16 cellular contexts compared by ENCODE assay signal in the genomic region with DNA sequence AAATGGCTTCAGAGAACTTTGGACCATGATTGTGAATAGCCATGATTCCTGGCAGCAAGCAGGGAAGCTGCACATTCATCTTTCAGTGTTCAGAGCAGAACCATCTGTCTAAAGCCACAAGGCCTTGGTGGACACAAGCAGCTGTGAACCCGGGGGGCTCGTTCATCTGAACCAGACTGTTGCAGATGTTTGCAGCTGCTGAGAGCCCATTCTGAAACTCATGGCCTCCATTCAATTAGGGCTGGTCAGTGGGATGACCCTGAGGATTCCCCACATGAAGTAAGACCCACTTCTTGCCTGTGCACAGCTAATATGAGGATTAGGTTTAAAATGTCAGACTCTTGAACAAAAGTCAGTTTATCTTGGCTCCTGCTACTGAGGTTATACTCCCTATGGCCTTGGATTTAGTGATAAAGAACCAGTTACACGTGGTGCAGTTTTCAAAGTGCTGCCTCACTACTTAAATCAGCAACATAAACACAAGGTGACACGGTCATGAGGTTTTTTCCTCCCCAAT.
DNase-seq lines count a peak whose midpoint lies in the region; ATAC-seq, FAIRE-seq and TF ChIP-seq lines count a peak whose summit lies in the region.
"Had no signal": no experiment of that assay in that cellular context is flagged by ENCODE, and none has a peak within 500 bp of the region (broad histone marks: within the 10 kb centered on the region; RNA-seq: fewer than 3 reads in every experiment).

No MANE protein-coding gene starts in this region.

- no peaks in the 10 kb centered on the region for H3K36me3 ChIP-seq in left lung
- H3K36me3 ChIP-seq in spleen: no peaks in the 10 kb centered on the region

- FAIRE-seq in RCC 7860 (lab: Jason Lieb, UNC): no peak
- FAIRE-seq: GM12878, HTR-8/SVneo, TTC549 had no signal

- H3K27ac Mint-ChIP-seq in HFFc6: no peak overlapping the region
- no peak overlapping the region for H3K27ac Mint-ChIP-seq in endothelial cell (ENCODE audit: unreplicated experiment)
- H3K27ac Mint-ChIP-seq: activated naive CD8-positive, alpha-beta T cell had no signal

- 50 to 76% (median 61%) methylated on average over 4 of the region's 4 CpGs for WGBS in spleen, 5 donors

- ATAC-seq in left lung: peak; percentile 64
- ATAC-seq: GM12878 had no signal

- peak overlapping the region in 45 of 59 donors; percentile 11 to 64 (median 47) for H3K4me3 ChIP-seq in dorsolateral prefrontal cortex
- no peak overlapping the region for H3K4me3 ChIP-seq in left lung
- peak overlapping the region in 2 of 8 donors; percentile 25 to 46 for H3K4me3 ChIP-seq in spleen
- H3K4me3 ChIP-seq: GM12878 had no signal

- H3K9me3 ChIP-seq in left lung (no peaks in the 10 kb centered on the region), spleen (no peaks in the 10 kb centered on the region)

- no peaks in the 10 kb centered on the region for H3K27me3 ChIP-seq in dorsolateral prefrontal cortex
- no peaks in the 10 kb centered on the region for H3K27me3 ChIP-seq in left lung
- H3K27me3 ChIP-seq in spleen (replicated peaks in 1 of 7): no peaks in the 10 kb centered on the region

- no peaks in the 10 kb centered on the region; the same call in 1 of the 2 replicates for H3K9me3 Mint-ChIP-seq in HFFc6
- no peaks in the 10 kb centered on the region for H3K9me3 Mint-ChIP-seq in endothelial cell (ENCODE audit: unreplicated experiment)

- H3K4me1 ChIP-seq in left lung (no peaks in the 10 kb centered on the region), spleen (peaks cover 0 to 32% (median 16%) of the 10 kb centered on the region in 6 donors)

- no peaks in the 10 kb centered on the region; the same call in 1 of the 2 replicates for H3K27me3 Mint-ChIP-seq in HFFc6 (ENCODE audit: insufficient read depth)
- H3K27me3 Mint-ChIP-seq in endothelial cell (ENCODE audit: unreplicated experiment): no peaks in the 10 kb centered on the region
- H3K27me3 Mint-ChIP-seq: activated naive CD8-positive, alpha-beta T cell had no signal

- no peak for TF ChIP-seq POLR2A in spleen (IDR thresholded peaks at IDR 0.05)

- TF ChIP-seq CTCF in HFFc6 (IDR thresholded peaks at IDR 0.05) (no peak), dorsolateral prefrontal cortex (IDR thresholded peaks at IDR 0.05 in 54 of 56, conservative IDR thresholded peaks at IDR 0.05 in 2 of 56; ENCODE audit: low read depth in 1 of 56, partially characterized antibody in 56 of 56) (no peak), left lung (IDR thresholded peaks at IDR 0.05) (no peak), spleen (IDR thresholded peaks at IDR 0.05 in 8 of 11, conservative IDR thresholded peaks at IDR 0.05 in 3 of 11) (no peak), GM13976 (IDR thresholded peaks at IDR 0.05; ENCODE audit: borderline replicate concordance, control extremely low read depth, extremely low read depth, insufficient read depth, missing control alignments) (no peak), endothelial cell (IDR thresholded peaks at IDR 0.05; ENCODE audit: unreplicated experiment) (no peak)

- H3K36me3 Mint-ChIP-seq in HFFc6 (ENCODE audit: low read depth): no peaks in the 10 kb centered on the region
- no peaks in the 10 kb centered on the region for H3K36me3 Mint-ChIP-seq in endothelial cell (ENCODE audit: low read depth, unreplicated experiment)

- H3K4me1 Mint-ChIP-seq in HFFc6 (ENCODE audit: low read depth): peaks cover 12% of the 10 kb centered on the region
- peaks cover 22% of the 10 kb centered on the region for H3K4me1 Mint-ChIP-seq in endothelial cell (ENCODE audit: unreplicated experiment)

- in situ Hi-C loops in GM13976 (cut with MboI; ENCODE audit: low sequenced_read_pairs, unreplicated experiment): no loop called here

- intact Hi-C loops in dorsolateral prefrontal cortex (cut with DNase I): loop anchor here in 1 of 2 donors (5.0 kb wide), 1 partner anchor 47 kb away; no protein-coding TSS in a partner anchor
- intact Hi-C loops in left lung (cut with DNase I): no loop called here
- intact Hi-C loops in spleen (cut with DNase I; ENCODE audit: low total_unique reads): no loop called here

- DNase-seq in HFFc6 (no peak), dorsolateral prefrontal cortex (no peak), left lung (no peak), spleen (no peak), RCC 7860 (ENCODE audit: low spot score) (no peak), NCI-H526 (lab: John Stamatoyannopoulos, UW) (no peak), GM13976 (ENCODE audit: low spot score) (no peak), endothelial cell (ENCODE audit: low spot score) (no peak)
- DNase-seq: DMS79 treated with DMSO at 0.1 percent for 48 hours; effector memory CD4-positive, alpha-beta T cell; NCI-H1105; RPMI8226 had no signal

- H3K4me3 Mint-ChIP-seq in HFFc6 (peak overlapping the region; percentile 40; the same call in 1 of the 2 replicates), endothelial cell (ENCODE audit: unreplicated experiment) (no peak overlapping the region)
- H3K4me3 Mint-ChIP-seq: activated naive CD8-positive, alpha-beta T cell had no signal

- H3K27ac ChIP-seq in dorsolateral prefrontal cortex (peak overlapping the region in 58 of 59 donors; percentile 12 to 90 (median 78)), left lung (peak overlapping the region in 1 of 2 donors; percentile 57), spleen (peak overlapping the region in 7 of 8 donors; percentile 51 to 77 (median 68))

Comparison
In these comparisons a context has a peak if more than half of its experiments do, and no peak if none do; other contexts are left out.
1. H3K4me3 ChIP-seq: peak in dorsolateral prefrontal cortex (45 of 59); none in left lung (0 of 2).